In the genomic region with DNA sequence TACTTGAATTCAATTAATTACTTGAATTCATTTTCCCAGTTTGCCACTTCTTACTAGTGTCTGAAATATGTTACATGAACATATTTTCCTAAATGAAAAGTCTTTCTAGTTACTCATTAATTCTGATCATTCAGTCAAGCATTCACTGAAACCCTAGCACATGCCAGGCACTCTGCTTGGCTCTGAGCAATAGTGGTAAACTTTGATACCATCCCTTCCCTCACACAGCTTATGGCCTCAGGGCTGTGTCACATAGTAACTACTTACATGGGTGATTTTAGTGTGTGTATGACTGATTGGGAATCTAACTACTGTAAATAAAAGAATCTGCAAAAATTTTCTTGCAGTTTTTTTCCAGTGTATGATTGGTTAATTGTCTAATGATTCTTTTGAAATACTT, we compare ENCODE assay signal across 12 cellular contexts. TPM values are rescaled to one million over a fixed set of nuclear protein-coding genes. Genes with fewer than 3 reads are reported as not detected.
DNase-seq lines count a peak whose midpoint lies in the region; ATAC-seq and TF ChIP-seq lines count a peak whose summit lies in the region.
"Had no signal": no experiment of that assay in that cellular context is flagged by ENCODE, and none has a peak within 500 bp of the region (broad histone marks: within the 10 kb centered on the region; RNA-seq: fewer than 3 reads in every experiment).

No MANE protein-coding gene starts in this region.

- ATAC-seq in GM21619 (IDR thresholded peaks at IDR 0.05; ENCODE audit: unreplicated experiment) (peak; percentile 58), HG02571 (IDR thresholded peaks at IDR 0.05; ENCODE audit: unreplicated experiment) (no peak)

- H3K9me3 ChIP-seq in liver (ENCODE audit: control insufficient read depth in 4 of 4, low read length in 3 of 4) = no peaks in the 10 kb centered on the region
- H3K9me3 ChIP-seq in SJCRH30 (replicated peaks) = peaks cover 3% of the 10 kb centered on the region; the same call in 1 of the 2 replicates
- H3K9me3 ChIP-seq: colonic mucosa had no signal

- peaks cover 0 to 4% (median 3%) of the 10 kb centered on the region in 4 donors for H3K4me1 ChIP-seq in liver (ENCODE audit: control insufficient read depth in 4 of 4, insufficient read depth in 4 of 4, low read length in 3 of 4)
- no peaks in the 10 kb centered on the region for H3K4me1 ChIP-seq in SJCRH30

- TF ChIP-seq CTCF in liver (IDR thresholded peaks at IDR 0.05; ENCODE audit: low read depth, low read length, missing input control) = no peak

- H3K9ac ChIP-seq in liver (ENCODE audit: low read depth in 1 of 2, low read length in 2 of 2) = no peak overlapping the region

- TF ChIP-seq RAD21 in liver (IDR thresholded peaks at IDR 0.05) = no peak

- peak; percentile 8 for DNase-seq in GM04504 (ENCODE audit: low read depth)
- DNase-seq in RPMI7951 (ENCODE audit: low read depth) = peak; percentile 36
- DNase-seq in mesenteric fat pad (ENCODE audit: low spot score) = no peak
- no peak for DNase-seq in SJCRH30
- DNase-seq in stimulated activated CD4-positive, alpha-beta T cell treated with anti-CD3 and anti-CD28 coated beads, Interleukin-2, amount 100 ng/mL, for 24 hours = no peak
- DNase-seq: colonic mucosa; head of caudate nucleus; NCI-H146; stimulated activated CD8-positive, alpha-beta memory T cell treated with anti-CD3 and anti-CD28 coated beads, Interleukin-4, amount 100 ng/mL, for 48 hours had no signal

- H3K36me3 ChIP-seq in liver (ENCODE audit: control insufficient read depth in 4 of 4, insufficient read depth in 3 of 4, low read depth in 1 of 4, low read length in 3 of 4) (peaks cover 0 to 3% (median 0%) of the 10 kb centered on the region in 4 donors), SJCRH30 (peaks cover 9% of the 10 kb centered on the region; the same call in 1 of the 2 replicates)
- H3K36me3 ChIP-seq: colonic mucosa had no signal

- no peaks in the 10 kb centered on the region for H3K27me3 ChIP-seq in liver (ENCODE audit: control insufficient read depth in 4 of 4, insufficient read depth in 4 of 4, low read length in 3 of 4)
- H3K27me3 ChIP-seq in SJCRH30 = no peaks in the 10 kb centered on the region
- H3K27me3 ChIP-seq: colonic mucosa had no signal

- H3K27ac ChIP-seq in liver (ENCODE audit: low read depth in 1 of 2, low read length in 2 of 2) = no peak overlapping the region
- no peak overlapping the region for H3K27ac ChIP-seq in SJCRH30
- H3K27ac ChIP-seq: colonic mucosa had no signal

- H3K4me3 ChIP-seq in liver (ENCODE audit: low read depth in 1 of 3, low read length in 3 of 3) (no peak overlapping the region), SJCRH30 (no peak overlapping the region)
- H3K4me3 ChIP-seq: colonic mucosa had no signal

TF ChIP-seq in liver, 16 proteins besides CTCF, POLR2A, EP300 and RAD21:
- TF ChIP-seq RXRA (IDR thresholded peaks at IDR 0.05) = peak in 1 of 2 donors; percentile 8
- TF ChIP-seq TAF1 (conservative IDR thresholded peaks at IDR 0.05) = no peak
- TF ChIP-seq SP1 (IDR thresholded peaks at IDR 0.05) = no peak
- TF ChIP-seq HNF4A (conservative IDR thresholded peaks at IDR 0.05) = peak; percentile 16 to 28
- TF ChIP-seq FOXA2 (IDR thresholded peaks at IDR 0.05) = no peak
- TF ChIP-seq GABPA (IDR thresholded peaks at IDR 0.05 in 1 of 2, conservative IDR thresholded peaks at IDR 0.05 in 1 of 2) = no peak
- TF ChIP-seq ZBTB33 (IDR thresholded peaks at IDR 0.05) = no peak
- TF ChIP-seq, protein P1, sequence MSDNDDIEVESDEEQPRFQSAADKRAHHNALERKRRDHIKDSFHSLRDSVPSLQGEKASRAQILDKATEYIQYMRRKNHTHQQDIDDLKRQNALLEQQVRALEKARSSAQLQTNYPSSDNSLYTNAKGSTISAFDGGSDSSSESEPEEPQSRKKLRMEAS (IDR thresholded peaks at IDR 0.05) = no peak
- no peak for TF ChIP-seq EGR1 (IDR thresholded peaks at IDR 0.05; ENCODE audit: low read depth in 2 of 2)
- TF ChIP-seq NR2F2 (IDR thresholded peaks at IDR 0.05) = no peak
- TF ChIP-seq, protein P2, sequence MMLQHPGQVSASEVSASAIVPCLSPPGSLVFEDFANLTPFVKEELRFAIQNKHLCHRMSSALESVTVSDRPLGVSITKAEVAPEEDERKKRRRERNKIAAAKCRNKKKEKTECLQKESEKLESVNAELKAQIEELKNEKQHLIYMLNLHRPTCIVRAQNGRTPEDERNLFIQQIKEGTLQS (IDR thresholded peaks at IDR 0.05) = no peak

RNA-seq across cellular contexts. Expression of gene METAP1, which starts 32.7 kb away (rescaled TPM):
- 46.3 and 58.8 TPM in 2 replicates for total RNA-seq in RPMI7951 (2014; rRNA removed; shearing (Covaris generic))
- total RNA-seq in liver (10 to 100 TPM; 16.3 to 16.9 TPM), mesenteric fat pad (21.3 TPM)
- 10 to 100 TPM in 1 of 2 donors, 1 to 10 TPM in 1; 9.5 to 10.5 TPM for polyA plus RNA-seq in liver
- 78.0 and 88.5 TPM in 2 replicates for total RNA-seq in SJCRH30 (2014; rRNA removed; shearing (Covaris generic))

Comparison
In these comparisons a context has a peak if more than half of its experiments do, and no peak if none do; other contexts are left out.
1. DNase-seq: peak in GM04504 (single experiment) and RPMI7951 (single experiment); none in mesenteric fat pad (single experiment), SJCRH30 (0 of 2) and stimulated activated CD4-positive, alpha-beta T cell treated with anti-CD3 and anti-CD28 coated beads, Interleukin-2, amount 100 ng/mL, for 24 hours (0 of 2).